8 cellular contexts compared by ENCODE assay signal in genomic region chr14:46490150-46490769, GRCh38.
DNase-seq lines count a peak whose midpoint lies in the region; ATAC-seq and TF ChIP-seq lines count a peak whose summit lies in the region.

No MANE protein-coding gene starts in this region.

- TF ChIP-seq CTCF in A673 (conservative IDR thresholded peaks at IDR 0.05; ENCODE audit: low read depth, low read length) = peak; percentile 63
- peak; percentile 68 for TF ChIP-seq CTCF in OCI-LY1 (IDR thresholded peaks at IDR 0.05; ENCODE audit: low read length)

- H3K36me3 ChIP-seq in A673 (ENCODE audit: insufficient read depth, low read length, poor library complexity, severe bottlenecking) = no peaks in the 10 kb centered on the region
- no peaks in the 10 kb centered on the region for H3K36me3 ChIP-seq in OCI-LY1 (ENCODE audit: insufficient read depth, low read length)

- ATAC-seq in GM18868 (IDR thresholded peaks at IDR 0.05; ENCODE audit: unreplicated experiment) (peak; percentile 99), HG03045 (IDR thresholded peaks at IDR 0.05; ENCODE audit: unreplicated experiment) (peak; percentile 98), left cardiac atrium (no peak)

- H3K4me2 ChIP-seq in OCI-LY1 (ENCODE audit: low read length) = peak overlapping the region; percentile 32; the same call in 1 of the 2 replicates

- H4K20me1 ChIP-seq in OCI-LY1 (ENCODE audit: insufficient read depth, low read length) = no peaks in the 10 kb centered on the region

- no TSS peak for BruUV-seq in A673 (replicated peaks; lab: Mats Ljungman, UMichigan)

- no peaks in the 10 kb centered on the region for H3F3A ChIP-seq in OCI-LY1 (ENCODE audit: insufficient read depth, low read length)

- POLR2A ChIA-PET in A673 (lab: Charles Lee; ENCODE audit: low non-redundant PET) = no interaction called here

- H3K27ac ChIP-seq in A673 (ENCODE audit: low read depth, low read length, poor library complexity, severe bottlenecking) = no peak overlapping the region
- no peak overlapping the region for H3K27ac ChIP-seq in OCI-LY1 (ENCODE audit: low read depth, low read length, poor library complexity, severe bottlenecking)

- no peak overlapping the region for H3K9ac ChIP-seq in OCI-LY1 (ENCODE audit: low read length)

- H3K79me2 ChIP-seq in OCI-LY1 (ENCODE audit: insufficient read depth, low read length) = no peaks in the 10 kb centered on the region

- H3K4me3 ChIP-seq in A673 (ENCODE audit: low read depth, low read length, poor library complexity, severe bottlenecking) (no peak overlapping the region), OCI-LY1 (ENCODE audit: low read depth, low read length, poor library complexity, severe bottlenecking) (no peak overlapping the region)

- intact Hi-C loops in A673 (cut with micrococcal nuclease; ENCODE audit: unreplicated experiment) (no loop called here), left cardiac atrium (cut with DNase I) (no loop called here)

- H3K9me3 ChIP-seq in A673 (ENCODE audit: low read depth, low read length, poor library complexity, severe bottlenecking) (no peaks in the 10 kb centered on the region), OCI-LY1 (ENCODE audit: low read length) (no peaks in the 10 kb centered on the region)

- DNase-seq in A673 (ENCODE audit: low spot score) (peak; percentile 48), lung microvascular endothelial cell (ENCODE audit: low read depth in 2 of 2) (peak; percentile 1 to 50), midbrain (lab: John Stamatoyannopoulos, UW) (no peak), left cardiac atrium (no peak)
- DNase-seq in NK-92 treated with Interleukin-12 subunit alpha and Interleukin-12 subunit beta, amount 100 ng/mL, for 24 hours (lab: John Stamatoyannopoulos, UW) = no peak

- H2AFZ ChIP-seq in OCI-LY1 (ENCODE audit: low read length) = no peak overlapping the region

- H3K9me2 ChIP-seq in OCI-LY1 (ENCODE audit: low read depth, low read length) = no peaks in the 10 kb centered on the region

- CTCF ChIA-PET in A673 (lab: Charles Lee) = no interaction called here

- H3K4me1 ChIP-seq in A673 (ENCODE audit: insufficient read depth, low read length, poor library complexity, severe bottlenecking) (no peaks in the 10 kb centered on the region), OCI-LY1 (ENCODE audit: insufficient read depth, low read length, severe bottlenecking) (no peaks in the 10 kb centered on the region)

- H3K27me3 ChIP-seq in A673 (replicated peaks; ENCODE audit: insufficient read depth, low read depth, low read length, poor library complexity) = peaks cover 8% of the 10 kb centered on the region
- H3K27me3 ChIP-seq in OCI-LY1 (ENCODE audit: insufficient read depth, low read length) = no peaks in the 10 kb centered on the region

Comparison
In these comparisons a context has a peak if more than half of its experiments do, and no peak if none do; other contexts are left out.
1. DNase-seq: peak in A673 (single experiment) and lung microvascular endothelial cell (2 of 2); none in NK-92 treated with Interleukin-12 subunit alpha and Interleukin-12 subunit beta, amount 100 ng/mL, for 24 hours (single experiment), midbrain (single experiment) and left cardiac atrium (single experiment).
2. ATAC-seq: peak in GM18868 (single experiment) and HG03045 (single experiment); none in left cardiac atrium (0 of 2).